Comparison of ENCODE assay signal across 1 cellular context in genomic region chr3:15794303-15794771, GRCh38.
A peak's percentile ranks its signal among the peaks of the same experiment; 100 is the strongest.
TF ChIP-seq lines count a peak whose summit lies in the region.

No MANE protein-coding gene starts in this region.

TF ChIP-seq in IMR-90, 13 proteins besides CTCF, POLR2A, EP300 and RAD21 (continued from another document):
- TF ChIP-seq CEBPB (IDR thresholded peaks at IDR 0.05; ENCODE audit: low read depth, low read length): peak; percentile 64
